ENCODE assay signal across 24 cellular contexts in the genomic region with DNA sequence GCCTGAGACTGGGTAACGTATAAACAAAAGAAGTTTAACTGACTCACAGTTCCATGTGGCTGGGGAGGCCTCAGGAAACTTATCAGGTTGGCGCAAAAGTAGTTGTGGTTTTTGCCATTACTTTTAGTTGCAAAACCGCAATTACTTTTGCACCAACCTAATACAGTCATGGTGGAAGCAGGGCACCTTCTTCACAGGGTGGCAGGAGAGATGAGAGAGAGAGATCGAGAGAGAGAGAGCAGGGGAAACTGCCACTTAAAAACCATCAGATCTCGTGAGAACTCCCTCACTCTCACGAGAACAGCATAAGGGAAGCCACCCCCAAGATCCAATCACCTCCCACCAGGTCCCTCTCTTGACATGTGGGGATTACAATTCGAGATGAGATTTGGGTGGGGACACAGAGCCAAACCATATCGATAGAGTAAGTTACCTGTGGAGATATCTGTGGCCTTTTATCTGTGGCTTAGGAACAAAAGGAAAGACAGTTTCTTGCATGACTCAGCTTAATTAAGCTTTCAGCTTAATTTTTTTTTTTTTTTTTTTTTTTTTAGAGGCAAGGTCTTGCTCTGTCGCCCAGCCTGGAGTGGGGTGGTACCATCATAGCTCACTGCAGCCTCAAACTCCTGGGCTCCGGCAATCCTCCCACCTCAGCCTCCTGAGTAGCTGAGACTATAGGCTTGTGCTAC. TPM values are rescaled to one million over a fixed set of nuclear protein-coding genes. Genes with fewer than 3 reads are reported as not detected.
"Had no signal": no experiment of that assay in that cellular context is flagged by ENCODE, and none has a peak within 500 bp of the region (broad histone marks: within the 10 kb centered on the region; RNA-seq: fewer than 3 reads in every experiment).

No MANE protein-coding gene starts in this region.

- H3K27ac ChIP-seq: heart left ventricle, right atrium auricular region had no signal

- H3K4me3 ChIP-seq: heart left ventricle, right atrium auricular region had no signal

- DNase-seq: effector memory CD4-positive, alpha-beta T cell; heart left ventricle; hypothalamus; kidney glomerular epithelial cell; mammary epithelial cell; natural killer cell; small intestine; stimulated activated CD4-positive, alpha-beta T cell treated with anti-CD3 and anti-CD28 coated beads, Interleukin-12 subunit alpha, Interleukin-12 subunit beta, amount 100 ng/mL, for 4 hours; stimulated activated naive CD4-positive, alpha-beta T cell treated with Interleukin-2 at 50 U/mL for 16 hours; trophoblast cell had no signal

- H3K4me1 ChIP-seq: heart left ventricle, right atrium auricular region had no signal

- H3K27me3 ChIP-seq: heart left ventricle, right atrium auricular region had no signal

- H3K9me3 ChIP-seq: heart left ventricle, right atrium auricular region had no signal

- ATAC-seq: esophagus mucosa, heart left ventricle, left lobe of liver, natural killer cell had no signal

RNA-seq across cellular contexts. Expression of gene CABP5, which starts 7.6 kb away (rescaled TPM):
- total RNA-seq: esophagus mucosa, fibroblast of lung, frontal cortex, glomerular endothelial cell, heart left ventricle, left lobe of liver, lower leg skin, mammary epithelial cell, mesenteric fat pad, neural crest cell, osteocyte, pulmonary artery endothelial cell, right atrium auricular region, urinary bladder had no signal
- polyA plus RNA-seq: fibroblast of lung, heart left ventricle, mammary epithelial cell, small intestine, urinary bladder had no signal

RNA-seq across cellular contexts. Expression of gene ELSPBP1, which starts 57.1 kb away (rescaled TPM):
- total RNA-seq: esophagus mucosa, fibroblast of lung, frontal cortex, glomerular endothelial cell, heart left ventricle, left lobe of liver, lower leg skin, mammary epithelial cell, mesenteric fat pad, mononuclear cell, natural killer cell, neural crest cell, osteocyte, pulmonary artery endothelial cell, right atrium auricular region, urinary bladder had no signal
- polyA plus RNA-seq: fibroblast of lung, heart left ventricle, mammary epithelial cell, small intestine, urinary bladder had no signal

RNA-seq across cellular contexts. Expression of gene BSPH1, which starts 59.5 kb away (rescaled TPM):
- total RNA-seq: esophagus mucosa, fibroblast of lung, frontal cortex, glomerular endothelial cell, heart left ventricle, left lobe of liver, lower leg skin, mammary epithelial cell, mesenteric fat pad, mononuclear cell, natural killer cell, neural crest cell, osteocyte, pulmonary artery endothelial cell, right atrium auricular region, urinary bladder had no signal
- polyA plus RNA-seq: fibroblast of lung, heart left ventricle, mammary epithelial cell, small intestine, thymus, urinary bladder had no signal
